In genomic region chrX:68629936-68630335, GRCh38 we compare ENCODE assay signal across 8 cellular contexts. TPM values are rescaled to one million over a fixed set of nuclear protein-coding genes. Genes with fewer than 3 reads are reported as not detected.
DNase-seq lines count a peak whose midpoint lies in the region; ATAC-seq, FAIRE-seq and TF ChIP-seq lines count a peak whose summit lies in the region.
"Not testable (repeated sequence)": the region's sequence is repeated elsewhere in the genome, so short reads cannot be mapped to it uniquely, and the experiment has no call there.
"Had no signal": no experiment of that assay in that cellular context is flagged by ENCODE, and none has a peak within 500 bp of the region (broad histone marks: within the 10 kb centered on the region; RNA-seq: fewer than 3 reads in every experiment).

No MANE protein-coding gene starts in this region.

- CTCF ChIA-PET in A549 (lab: Yijun Ruan, JAX); HepG2 (lab: Yijun Ruan, JAX; ENCODE audit: low intra/inter-chr PET ratio, low total read pairs): not testable (repeated sequence)

- WGBS in A549 (ENCODE audit: missing lambda C conversion rate): no CpG with 5 or more reads among the region's 7 CpGs
- no CpG with 5 or more reads among the region's 7 CpGs for WGBS in HepG2 (ENCODE audit: low lambda C conversion rate)
- WGBS in small intestine, 3 donors: 47 to 64% (median 64%) methylated on average over 3 to 5 of the region's 7 CpGs

- TF ChIP-seq RAD21 in A549 (conservative IDR thresholded peaks at IDR 0.05 in 1 of 2, IDR thresholded peaks at IDR 0.05 in 1 of 2); HepG2 (CRISPR knock-in tag; IDR thresholded peaks at IDR 0.05): not testable (repeated sequence)

- H3K27me3 Mint-ChIP-seq in astrocyte (ENCODE audit: low read depth, unreplicated experiment): not testable (repeated sequence)

- not testable (repeated sequence) for TF ChIP-seq EP300 in A549 (IDR thresholded peaks at IDR 0.05); HepG2 (IDR thresholded peaks at IDR 0.05; ENCODE audit: low read depth in 2 of 2, low read length in 2 of 2); HepG2 (CRISPR knock-in tag; IDR thresholded peaks at IDR 0.05; ENCODE audit: borderline replicate concordance)

- H3K4me1 ChIP-seq in A549; astrocyte (ENCODE audit: insufficient read depth, low read length); HepG2 (ENCODE audit: insufficient read depth, low read length); mucosa of descending colon (ENCODE audit: low read depth); small intestine (ENCODE audit: control insufficient read depth in 2 of 2, insufficient read depth in 1 of 2, low read depth in 1 of 2, low read length in 1 of 2): not testable (repeated sequence)

- FAIRE-seq in A549 (lab: Jason Lieb, UNC): peak; percentile 63
- FAIRE-seq in astrocyte (lab: Jason Lieb, UNC): peak; percentile 73
- FAIRE-seq in colon (lab: Jason Lieb, UNC): peak; percentile 65
- FAIRE-seq in HepG2 (lab: Jason Lieb, UNC): peak; percentile 96
- FAIRE-seq in small intestine (lab: Jason Lieb, UNC): not testable (repeated sequence)

- not testable (repeated sequence) for H3K79me2 ChIP-seq in astrocyte (ENCODE audit: insufficient read depth, low read length); HepG2 (ENCODE audit: insufficient read depth, low read length)

- not testable (repeated sequence) for H3K9ac ChIP-seq in astrocyte (ENCODE audit: low read length); HepG2 (ENCODE audit: insufficient read depth, low read depth, low read length)

- not testable (repeated sequence) for H2AFZ ChIP-seq in astrocyte (ENCODE audit: low read depth, low read length); HepG2 (ENCODE audit: low read length)

- BruUV-seq in HepG2 (replicated peaks; lab: Mats Ljungman, UMichigan): not testable (repeated sequence)

- not testable (repeated sequence) for DNase-seq in A549 (ENCODE audit: low read depth in 1 of 2, low spot score in 1 of 2); astrocyte (ENCODE audit: low read depth); left colon; HepG2 (ENCODE audit: low spot score); mucosa of descending colon
- peak; percentile 3 for DNase-seq in small intestine

- ATAC-seq in A549: peak; percentile 37 to 56; a peak in 3 of 6 replicates
- peak; percentile 75 for ATAC-seq in left colon
- ATAC-seq in HepG2: peak; percentile 96
- ATAC-seq in mucosa of descending colon: peak; percentile 48

- H4K20me1 ChIP-seq in astrocyte (ENCODE audit: insufficient read depth, low read length); HepG2 (ENCODE audit: insufficient read depth, low read length): not testable (repeated sequence)

- not testable (repeated sequence) for H3K4me1 Mint-ChIP-seq in astrocyte (ENCODE audit: low read depth, unreplicated experiment)

- not testable (repeated sequence) for H3K36me3 ChIP-seq in astrocyte (ENCODE audit: insufficient read depth, low read length); HepG2 (replicated peaks in 1 of 2; ENCODE audit: control insufficient read depth in 1 of 2, insufficient read depth in 2 of 2, low read length in 2 of 2); mucosa of descending colon (ENCODE audit: low read depth); small intestine (ENCODE audit: control insufficient read depth in 2 of 2, insufficient read depth in 2 of 2, low read length in 2 of 2)

- H3K27ac Mint-ChIP-seq in astrocyte (ENCODE audit: unreplicated experiment): not testable (repeated sequence)

- TF ChIP-seq CTCF in A549 (IDR thresholded peaks at IDR 0.05); astrocyte (IDR thresholded peaks at IDR 0.05; ENCODE audit: insufficient read depth, low read depth, low read length); HepG2 (CRISPR knock-in tag; IDR thresholded peaks at IDR 0.05); mucosa of descending colon (IDR thresholded peaks at IDR 0.05): not testable (repeated sequence)

- not testable (repeated sequence) for H3K27me3 ChIP-seq in astrocyte (ENCODE audit: insufficient read depth, low read length); HepG2 (ENCODE audit: control insufficient read depth in 1 of 2, insufficient read depth in 2 of 2, low read length in 2 of 2); small intestine (ENCODE audit: control insufficient read depth in 2 of 2, insufficient read depth in 2 of 2, low read length in 2 of 2)

- in situ Hi-C loops in HepG2 (cut with HindIII; ENCODE audit: extremely low pct_ligation_motif_present, low pct_unique_long_range_greater_than_20kb): not testable (repeated sequence)

- not testable (repeated sequence) for H3K4me3 Mint-ChIP-seq in astrocyte (ENCODE audit: unreplicated experiment)

- H3K4me2 ChIP-seq in A549; astrocyte (ENCODE audit: low read length): not testable (repeated sequence)
- H3K4me2 ChIP-seq in HepG2 (ENCODE audit: low read depth, low read length): peak overlapping the region; percentile 18; the same call in 1 of the 2 replicates

- not testable (repeated sequence) for H3K27ac ChIP-seq in A549; astrocyte (ENCODE audit: low read depth, low read length); HepG2 (ENCODE audit: extremely low read length, insufficient read depth, low read length); small intestine (ENCODE audit: low read depth in 1 of 2, low read length in 1 of 2)

- TF ChIP-seq POLR2A in A549 (IDR thresholded peaks at IDR 0.05; ENCODE audit: low read length); HepG2 (IDR thresholded peaks at IDR 0.05; ENCODE audit: insufficient read depth in 1 of 2, low read depth in 2 of 2, low read length in 2 of 2): not testable (repeated sequence)

- intact Hi-C loops in left colon (cut with DNase I, micrococcal nuclease); HepG2 (cut with micrococcal nuclease; ENCODE audit: unreplicated experiment); mucosa of descending colon (cut with DNase I, micrococcal nuclease): not testable (repeated sequence)

- not testable (repeated sequence) for H3K36me3 Mint-ChIP-seq in astrocyte (ENCODE audit: low read depth, unreplicated experiment)

- not testable (repeated sequence) for H3K9me3 ChIP-seq in A549; astrocyte (ENCODE audit: insufficient read depth, low read depth, low read length); HepG2 (ENCODE audit: low read length); mucosa of descending colon; small intestine (ENCODE audit: control insufficient read depth, low read depth)

- POLR2A ChIA-PET in A549 (lab: Yijun Ruan, JAX); HepG2 (lab: Yijun Ruan, JAX): not testable (repeated sequence)

- H3K9me3 Mint-ChIP-seq in astrocyte (ENCODE audit: unreplicated experiment): not testable (repeated sequence)

- H3K4me3 ChIP-seq in A549; astrocyte (ENCODE audit: insufficient read depth, low read depth, low read length); HepG2 (replicated peaks in 1 of 3; ENCODE audit: insufficient read depth in 1 of 3, low read depth in 2 of 3, low read length in 3 of 3); mucosa of descending colon; small intestine (ENCODE audit: low read depth in 1 of 2, low read length in 2 of 2): not testable (repeated sequence)

TF ChIP-seq in HepG2, 621 proteins besides CTCF, POLR2A, EP300 and RAD21:
- TF ChIP-seq ZNF263 (CRISPR knock-in tag; IDR thresholded peaks at IDR 0.05): peak; percentile 54

RNA-seq across cellular contexts. Expression of gene STARD8, which starts 17.5 kb away (rescaled TPM):
- 1.6 and 1.9 TPM in 2 replicates for polyA plus RNA-seq in A549 (2011; rRNA removed)
- polyA plus RNA-seq in A549 (2012; cell fraction: cytosol; rRNA removed): 0.91 and 1.4 TPM in 2 replicates
- polyA plus RNA-seq in A549 (2012; cell fraction: nucleus; rRNA removed): 2.6 and 3.2 TPM in 2 replicates
- 1.2 to 1.7 TPM (median 1.5 TPM) in 3 replicates for polyA plus RNA-seq in A549 (2017; fragmentation: RNase III; extraction: RNeasy Plus Mini Kit Qiagen cat#74134 plus additional on column Dnase treatment)
- polyA minus RNA-seq in A549 (2011; rRNA and poly(A)+ RNA removed): 2.7 and 4.4 TPM in 2 replicates
- 1.0 and 1.3 TPM in 2 replicates for total RNA-seq in astrocyte
- 1 to 10 TPM; 1.7 to 2.3 TPM for total RNA-seq in left colon
- 0.02 TPM in 1 of 2 replicates, not detected in the other for total RNA-seq in HepG2 (2016; rRNA removed; fragmentation: Illumina TruSeq; extraction: Trizol)
- total RNA-seq in HepG2 (2016; cell fraction: cytosol; rRNA removed; fragmentation: Illumina TruSeq; extraction: Trizol; ENCODE audit: low read depth): not detected in 2 replicates
- not detected in 2 replicates for total RNA-seq in HepG2 (2016; cell fraction: insoluble cytoplasmic fraction; rRNA removed; fragmentation: Illumina TruSeq; extraction: Trizol)
- not detected in 2 replicates for total RNA-seq in HepG2 (2016; cell fraction: membrane; rRNA removed; fragmentation: Illumina TruSeq; extraction: Trizol)
- total RNA-seq in HepG2 (2016; cell fraction: nucleus; rRNA removed; fragmentation: Illumina TruSeq; extraction: Trizol): not detected in 2 replicates
- 0.09 and 0.10 TPM in 2 replicates for polyA plus RNA-seq in HepG2 (2011; rRNA removed)
- 0.03 and 0.15 TPM in 2 replicates for polyA plus RNA-seq in HepG2 (2011; cell fraction: cytosol; rRNA removed)
- 0.23 and 0.26 TPM in 2 replicates for polyA plus RNA-seq in HepG2 (2011; cell fraction: nucleus; rRNA removed)
- 0.03 and 0.05 TPM in 2 replicates for polyA plus RNA-seq in HepG2 (2012)
- polyA plus RNA-seq in HepG2 (2016; cell fraction: cytosol; fragmentation: Illumina TruSeq; extraction: Trizol; ENCODE audit: low read depth): not detected in 2 replicates
- polyA plus RNA-seq in HepG2 (2016; cell fraction: insoluble cytoplasmic fraction; fragmentation: Illumina TruSeq; extraction: Trizol; ENCODE audit: low read depth): not detected in 2 replicates
- not detected in 2 replicates for polyA plus RNA-seq in HepG2 (2016; cell fraction: membrane; fragmentation: Illumina TruSeq; extraction: Trizol; ENCODE audit: low read depth)
- polyA plus RNA-seq in HepG2 (2016; cell fraction: nucleus; fragmentation: Illumina TruSeq; extraction: Trizol; ENCODE audit: insufficient read depth, low read depth): not detected in 2 replicates
- 0.22 and 4.6 TPM in 2 replicates for polyA minus RNA-seq in HepG2 (2011; rRNA and poly(A)+ RNA removed; ENCODE audit: low replicate concordance)
- polyA minus RNA-seq in HepG2 (2011; cell fraction: cytosol; rRNA and poly(A)+ RNA removed): not detected in 2 replicates
- polyA minus RNA-seq in HepG2 (2011; cell fraction: nucleus; rRNA and poly(A)+ RNA removed): 0.12 and 0.13 TPM in 2 replicates
- 1 to 10 TPM; 1.2 to 5.5 (median 4.5) TPM for total RNA-seq in mucosa of descending colon
- polyA plus RNA-seq in small intestine: 1 to 10 TPM in 1 of 3 donors, under 1 TPM in 2; 0.67 to 5.6 (median 0.81) TPM
- polyA plus RNA-seq: CD8-positive, alpha-beta memory T cell had no signal
